18 cellular contexts compared by ENCODE assay signal in genomic region chr21:35603471-35603870, GRCh38.
A peak's percentile ranks its signal among the peaks of the same experiment; 100 is the strongest.
DNase-seq lines count a peak whose midpoint lies in the region; ATAC-seq and TF ChIP-seq lines count a peak whose summit lies in the region.
"Had no signal": no experiment of that assay in that cellular context is flagged by ENCODE, and none has a peak within 500 bp of the region (broad histone marks: within the 10 kb centered on the region; RNA-seq: fewer than 3 reads in every experiment).

No MANE protein-coding gene starts in this region.

- no peaks in the 10 kb centered on the region for H3K4me1 Mint-ChIP-seq in endodermal cell
- H3K4me1 Mint-ChIP-seq: nephron had no signal

- H3K27me3 Mint-ChIP-seq in endodermal cell (ENCODE audit: insufficient read depth) = no peaks in the 10 kb centered on the region

- H3K9me3 ChIP-seq in endodermal cell (ENCODE audit: control insufficient read depth, low read length) = no peaks in the 10 kb centered on the region
- H3K9me3 ChIP-seq: psoas muscle had no signal

- TF ChIP-seq CTCF in endodermal cell (conservative IDR thresholded peaks at IDR 0.05) = peak; percentile 64

- H3K4me3 Mint-ChIP-seq in endodermal cell = no peak overlapping the region
- H3K4me3 Mint-ChIP-seq: activated B cell treated with CpG ODN at 0.5 μM for 24 hours, nephron had no signal

- no peaks in the 10 kb centered on the region for H3K4me1 ChIP-seq in endodermal cell (ENCODE audit: control insufficient read depth, insufficient read depth, low read length)
- H3K4me1 ChIP-seq: psoas muscle had no signal

- H3K27me3 ChIP-seq in endodermal cell (ENCODE audit: control insufficient read depth, insufficient read depth, low read length, poor library complexity, severe bottlenecking) = no peaks in the 10 kb centered on the region

- H3K27ac ChIP-seq in endodermal cell (ENCODE audit: low read depth, low read length) = no peak overlapping the region
- H3K27ac ChIP-seq: C4-2B, psoas muscle had no signal

- 79 to 94% methylated on average over 3 to 6 of the region's 6 CpGs for WGBS in endodermal cell (ENCODE audit: insufficient coverage in 1 of 2, insufficient read length in 1 of 2), 2 experiments

- DNase-seq in NCI-H2171 treated with DMSO at 0.1 percent for 48 hours (lab: John Stamatoyannopoulos, UW) (peak; percentile 2), NCI-H2171 (lab: John Stamatoyannopoulos, UW) (no peak), NCI-H69 (lab: John Stamatoyannopoulos, UW) (peak; percentile 64), endodermal cell (peak; percentile 70), NCI-H1105 (lab: John Stamatoyannopoulos, UW) (no peak)
- DNase-seq in activated CD4-positive, alpha-beta T cell treated with anti-CD3 and anti-CD28 coated beads for 4 hours = no peak
- DNase-seq in activated T-cell treated with anti-CD3 and anti-CD28 coated beads, Interleukin-2, amount 50 U/mL, for 1 hour = no peak
- DNase-seq: activated B cell treated with CpG ODN at 0.5 μM for 24 hours; activated gamma-delta T cell treated with Interleukin-2 at 50 U/mL for 16 hours; amygdala; NCI-H1930; psoas muscle; stimulated activated naive CD8-positive, alpha-beta T cell treated with anti-CD3 and anti-CD28 coated beads, Interleukin-15, Interleukin-2, amounts not matched to agents 100 U/mL and 50 U/mL, for 24 hours; trophoblast cell had no signal

- peaks cover 3% of the 10 kb centered on the region for H3K9me3 Mint-ChIP-seq in endodermal cell

- H3K36me3 ChIP-seq in endodermal cell (ENCODE audit: control insufficient read depth, insufficient read depth, low read length) = no peaks in the 10 kb centered on the region

- H3K27ac Mint-ChIP-seq in endodermal cell = no peak overlapping the region
- H3K27ac Mint-ChIP-seq: activated B cell treated with CpG ODN at 0.5 μM for 24 hours, nephron had no signal

- ATAC-seq in GM21723 (IDR thresholded peaks at IDR 0.05; ENCODE audit: unreplicated experiment) = no peak
- ATAC-seq: psoas muscle; Right ventricle myocardium inferior; stimulated activated naive CD8-positive, alpha-beta T cell treated with anti-CD3 and anti-CD28 coated beads, Interleukin-15, Interleukin-2, amounts not matched to agents 100 U/mL and 50 U/mL, for 24 hours had no signal

- H3K4me3 ChIP-seq in endodermal cell (ENCODE audit: low read length) = no peak overlapping the region
- H3K4me3 ChIP-seq: psoas muscle had no signal

- H3K36me3 Mint-ChIP-seq in endodermal cell (ENCODE audit: low read depth) = no peaks in the 10 kb centered on the region

- H3K9ac ChIP-seq in endodermal cell (ENCODE audit: extremely low read depth, low read length, poor library complexity, severe bottlenecking) = no peak overlapping the region

Comparison
In these comparisons a context has a peak if more than half of its experiments do, and no peak if none do; other contexts are left out.
1. DNase-seq: peak in NCI-H2171 treated with DMSO at 0.1 percent for 48 hours (single experiment), NCI-H69 (single experiment) and endodermal cell (single experiment); none in NCI-H2171 (single experiment), activated CD4-positive, alpha-beta T cell treated with anti-CD3 and anti-CD28 coated beads for 4 hours (0 of 2), NCI-H1105 (single experiment) and activated T-cell treated with anti-CD3 and anti-CD28 coated beads, Interleukin-2, amount 50 U/mL, for 1 hour (single experiment).